ENCODE assay signal across 9 cellular contexts in genomic region chr11:32088117-32088941, GRCh38. TPM values are rescaled to one million over a fixed set of nuclear protein-coding genes. Genes with fewer than 3 reads are reported as not detected.
A peak's percentile ranks its signal among the peaks of the same experiment; 100 is the strongest.
DNase-seq lines count a peak whose midpoint lies in the region; ATAC-seq, FAIRE-seq and TF ChIP-seq lines count a peak whose summit lies in the region.
"Had no signal": no experiment of that assay in that cellular context is flagged by ENCODE, and none has a peak within 500 bp of the region (broad histone marks: within the 10 kb centered on the region; RNA-seq: fewer than 3 reads in every experiment).

No MANE protein-coding gene starts in this region.

- no peak for TF ChIP-seq CTCF in keratinocyte (optimal IDR thresholded peaks at IDR 0.05 in 1 of 3, IDR thresholded peaks at IDR 0.05 in 1 of 3, conservative IDR thresholded peaks at IDR 0.05 in 1 of 3; ENCODE audit: extremely low read depth in 1 of 3, insufficient read depth in 2 of 3, low read length in 3 of 3)

- H3K27ac Mint-ChIP-seq in activated naive CD8-positive, alpha-beta T cell treated with anti-CD3 and anti-CD28 coated beads for 36 hours, result peak overlapping the region; percentile 3
- H3K27ac Mint-ChIP-seq: memory B cell had no signal

- H3K9me3 ChIP-seq in keratinocyte (ENCODE audit: control insufficient read depth, low read depth, low read length), result no peaks in the 10 kb centered on the region

- peak; percentile 78 for FAIRE-seq in keratinocyte (lab: Jason Lieb, UNC)

- H3K9me1 ChIP-seq in keratinocyte (ENCODE audit: control insufficient read depth, extremely low read depth, insufficient read depth, low read length), result no peaks in the 10 kb centered on the region

- peak overlapping the region in 1 of 3 experiments; percentile 40 for H3K4me3 ChIP-seq in keratinocyte (ENCODE audit: control insufficient read depth in 2 of 3, extremely low read depth in 1 of 3, insufficient read depth in 2 of 3, low read depth in 1 of 3, low read length in 3 of 3)

- H3K27me3 Mint-ChIP-seq in activated naive CD8-positive, alpha-beta T cell treated with anti-CD3 and anti-CD28 coated beads for 36 hours, result peaks cover 5% of the 10 kb centered on the region

- H3K4me1 Mint-ChIP-seq in activated naive CD8-positive, alpha-beta T cell treated with anti-CD3 and anti-CD28 coated beads for 36 hours, result peaks cover 28% of the 10 kb centered on the region

- H4K20me1 ChIP-seq in keratinocyte (ENCODE audit: control insufficient read depth, extremely low read depth, insufficient read depth, low read length), result no peaks in the 10 kb centered on the region

- H3K27ac ChIP-seq in keratinocyte (ENCODE audit: control insufficient read depth, insufficient read depth, low read length), result peak overlapping the region; percentile 10

- DNase-seq in Ammon's horn (ENCODE audit: low spot score) (peak; percentile 17), HS-27A (ENCODE audit: low read depth) (peak; percentile 99), keratinocyte (ENCODE audit: low read depth, low spot score) (peak; percentile 33), middle frontal gyrus (ENCODE audit: extremely low spot score, low spot score) (no peak), NCI-H187 treated with DMSO at 0.1 percent for 48 hours (lab: John Stamatoyannopoulos, UW) (no peak), NCI-H82 (lab: John Stamatoyannopoulos, UW) (no peak)
- DNase-seq in activated naive CD8-positive, alpha-beta T cell treated with anti-CD3 and anti-CD28 coated beads for 36 hours, result no peak

- ATAC-seq in GM18520 (IDR thresholded peaks at IDR 0.05; ENCODE audit: unreplicated experiment), result peak; percentile 23

- H2AFZ ChIP-seq in keratinocyte (ENCODE audit: control insufficient read depth, low read length), result peak overlapping the region; percentile 47

- H3K36me3 Mint-ChIP-seq in activated naive CD8-positive, alpha-beta T cell treated with anti-CD3 and anti-CD28 coated beads for 36 hours, result peaks cover 6% of the 10 kb centered on the region
- H3K36me3 Mint-ChIP-seq: memory B cell had no signal

- H3K9me3 Mint-ChIP-seq in activated naive CD8-positive, alpha-beta T cell treated with anti-CD3 and anti-CD28 coated beads for 36 hours, result no peaks in the 10 kb centered on the region
- H3K9me3 Mint-ChIP-seq: memory B cell had no signal

- dilution Hi-C loops in keratinocyte (cut with MboI; ENCODE audit: extremely low pct_ligation_motif_present, low sequenced_read_pairs), result no loop called here

- peaks cover 6% of the 10 kb centered on the region for H3K79me2 ChIP-seq in keratinocyte (ENCODE audit: control insufficient read depth, insufficient read depth, low read length)

- no peak overlapping the region for H3K9ac ChIP-seq in keratinocyte (ENCODE audit: control insufficient read depth, extremely low read depth, insufficient read depth, low read length)

- no peaks in the 10 kb centered on the region for H3K36me3 ChIP-seq in keratinocyte (ENCODE audit: control insufficient read depth in 2 of 2, extremely low read depth in 1 of 2, insufficient read depth in 2 of 2, low read length in 2 of 2)

- H3K4me2 ChIP-seq in keratinocyte (ENCODE audit: control insufficient read depth, extremely low read depth, insufficient read depth, low read depth, low read length), result peak overlapping the region; percentile 47

- H3K4me1 ChIP-seq in keratinocyte (ENCODE audit: control insufficient read depth, extremely low read depth, insufficient read depth, low read length), result peaks cover 22% of the 10 kb centered on the region

- H3K4me3 Mint-ChIP-seq in activated naive CD8-positive, alpha-beta T cell treated with anti-CD3 and anti-CD28 coated beads for 36 hours, result no peak overlapping the region
- H3K4me3 Mint-ChIP-seq: memory B cell had no signal

- H3K27me3 ChIP-seq in keratinocyte (ENCODE audit: control insufficient read depth, extremely low read depth, insufficient read depth, low read length), result no peaks in the 10 kb centered on the region

RNA-seq across cellular contexts. Expression of gene RCN1, which starts 2.5 kb away (rescaled TPM):
- 10 to 100 TPM; 35.4 to 36.3 TPM for total RNA-seq in activated naive CD8-positive, alpha-beta T cell treated with anti-CD3 and anti-CD28 coated beads for 36 hours
- polyA plus RNA-seq in keratinocyte, result 31.3 to 46.2 TPM (median 39.0 TPM) in 3 replicates
- 45.7 TPM for polyA plus RNA-seq in keratinocyte (2011; ENCODE audit: low read depth)
- 35.8 and 41.4 TPM in 2 replicates for polyA plus RNA-seq in keratinocyte (2011; cell fraction: cytosol; rRNA removed)
- polyA plus RNA-seq in keratinocyte (2011; cell fraction: nucleus; rRNA removed), result 50.4 and 70.0 TPM in 2 replicates
- 52.4 and 57.4 TPM in 2 replicates for polyA plus RNA-seq in keratinocyte (2012; ENCODE audit: low replicate concordance)
- polyA minus RNA-seq in keratinocyte, result 6.0 to 22.8 TPM (median 8.1 TPM) in 3 replicates
- 38.2 TPM for polyA minus RNA-seq in keratinocyte (2011; cell fraction: cytosol; rRNA and poly(A)+ RNA removed)
- 20.9 and 29.2 TPM in 2 replicates for polyA minus RNA-seq in keratinocyte (2011; cell fraction: nucleus; rRNA and poly(A)+ RNA removed)

Comparison
In these comparisons a context has a peak if more than half of its experiments do, and no peak if none do; other contexts are left out.
1. DNase-seq: peak in Ammon's horn (single experiment), HS-27A (single experiment) and keratinocyte (single experiment); none in activated naive CD8-positive, alpha-beta T cell treated with anti-CD3 and anti-CD28 coated beads for 36 hours (single experiment), middle frontal gyrus (single experiment), NCI-H187 treated with DMSO at 0.1 percent for 48 hours (single experiment) and NCI-H82 (single experiment).